In the genomic region with DNA sequence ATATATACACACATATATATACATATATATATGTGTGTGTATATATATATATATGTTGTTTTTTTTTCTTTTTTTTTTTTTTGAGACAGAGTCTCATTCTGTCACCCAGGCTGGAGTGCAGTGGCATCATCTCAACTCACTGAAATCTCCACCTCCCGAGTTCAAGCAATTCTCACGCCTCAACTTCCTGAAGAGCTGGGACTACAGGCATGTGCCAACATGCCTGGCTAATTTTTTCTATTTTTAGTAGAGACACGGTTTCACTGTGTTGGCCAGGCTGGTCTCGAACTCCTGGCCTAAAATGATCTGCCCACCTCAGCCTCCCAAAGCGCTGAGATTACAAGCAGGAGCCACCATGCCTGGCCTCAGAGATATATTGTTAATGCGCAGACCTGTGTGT, we compare ENCODE assay signal across 4 cellular contexts. TPM values are rescaled to one million over a fixed set of nuclear protein-coding genes. Genes with fewer than 3 reads are reported as not detected.
"Had no signal": no experiment of that assay in that cellular context is flagged by ENCODE, and none has a peak within 500 bp of the region (broad histone marks: within the 10 kb centered on the region; RNA-seq: fewer than 3 reads in every experiment).

No MANE protein-coding gene starts in this region.

RNA-seq across cellular contexts. Expression of gene OR10H4, which starts 37.0 kb away (rescaled TPM):
- total RNA-seq: LHCN-M2, M059J, MCF 10A, NCI-H460 had no signal
